In the genomic region with DNA sequence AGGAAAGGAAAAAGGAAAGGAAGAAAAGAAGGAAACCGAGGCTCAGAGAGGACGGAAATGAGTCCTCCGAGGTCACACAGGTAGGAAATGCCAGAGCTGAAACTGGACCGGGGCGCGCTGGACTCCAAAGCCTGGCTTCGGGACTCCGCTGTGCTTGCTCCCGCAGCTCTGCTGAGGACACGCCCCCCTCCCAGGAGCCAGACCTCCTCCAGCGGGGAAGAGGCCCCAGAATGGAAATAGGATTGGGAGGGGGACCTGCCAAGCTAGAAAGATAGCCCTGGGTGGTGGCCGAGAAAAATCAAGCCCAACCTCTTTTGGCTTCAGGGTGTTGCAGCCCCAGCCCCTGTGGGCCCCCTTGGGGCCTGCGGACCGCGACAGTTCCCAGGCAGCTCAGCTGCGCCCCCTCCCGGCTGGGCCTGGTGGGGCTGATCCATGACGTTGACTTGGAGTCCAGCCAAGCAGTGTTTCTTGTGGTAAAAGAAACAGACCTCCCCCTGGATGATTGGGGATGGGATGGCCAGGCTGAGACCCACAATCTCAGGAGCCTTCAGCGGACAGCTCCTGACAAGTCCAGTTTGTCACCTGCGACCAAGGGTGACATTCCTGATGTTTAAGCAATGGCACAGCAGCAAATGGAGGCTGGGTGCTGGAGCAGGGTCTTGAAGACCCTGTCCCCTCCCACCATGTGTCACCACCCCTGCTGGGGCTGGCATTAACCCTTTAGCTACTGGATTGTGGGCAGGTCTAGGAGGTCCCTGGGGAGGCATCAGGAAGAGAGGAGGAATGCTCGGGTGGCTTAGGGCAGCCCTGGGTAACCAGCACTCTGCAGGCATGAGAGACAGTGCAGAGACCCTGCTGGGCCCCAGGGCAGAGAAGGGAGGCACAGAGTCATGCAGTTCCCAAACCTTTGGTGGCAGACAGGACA, we compare ENCODE assay signal across 1 cellular context.
TF ChIP-seq lines count a peak whose summit lies in the region.

No MANE protein-coding gene starts in this region.

TF ChIP-seq in endothelial cell of umbilical vein, 7 proteins besides CTCF, POLR2A, EP300 and RAD21 (continued from another document):
- TF ChIP-seq EZH2 (IDR thresholded peaks at IDR 0.05; ENCODE audit: borderline replicate concordance, low read depth, low read length, severe bottlenecking) (no peak), POLR2AphosphoS5 (IDR thresholded peaks at IDR 0.05; ENCODE audit: insufficient read depth, low read depth, low read length) (no peak), JUN (IDR thresholded peaks at IDR 0.05; ENCODE audit: borderline replicate concordance, insufficient read depth, insufficient read length, low read depth) (no peak), MYC (IDR thresholded peaks at IDR 0.05; ENCODE audit: low read depth, low read length) (no peak)
- TF ChIP-seq, protein P1, sequence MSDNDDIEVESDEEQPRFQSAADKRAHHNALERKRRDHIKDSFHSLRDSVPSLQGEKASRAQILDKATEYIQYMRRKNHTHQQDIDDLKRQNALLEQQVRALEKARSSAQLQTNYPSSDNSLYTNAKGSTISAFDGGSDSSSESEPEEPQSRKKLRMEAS (IDR thresholded peaks at IDR 0.05; ENCODE audit: insufficient read depth, insufficient read length), result no peak
